1 cellular context compared by ENCODE assay signal in genomic region chr6:39263299-39264037, GRCh38.
A peak's percentile ranks its signal among the peaks of the same experiment; 100 is the strongest.
TF ChIP-seq lines count a peak whose summit lies in the region.

No MANE protein-coding gene starts in this region.

TF ChIP-seq in GM23338, 12 proteins besides CTCF, POLR2A, EP300 and RAD21 (continued from another document):
- TF ChIP-seq ZNF462 (CRISPR knock-in tag; IDR thresholded peaks at IDR 0.05): peak; percentile 92
